ENCODE assay signal across 1 cellular context in genomic region chr5:132873119-132873929, GRCh38.
TF ChIP-seq lines count a peak whose summit lies in the region.

TSS of gene LEAP2 (plus strand) at chr5:132873668. CDS start at chr5:132873695, 27 bp downstream.

TF ChIP-seq in HepG2, 621 proteins besides CTCF, POLR2A, EP300 and RAD21 (continued from another document):
- peak; percentile 73; the same call in 1 of the 2 replicates for TF ChIP-seq PAF1 (CRISPR knock-in tag; IDR thresholded peaks at IDR 0.05)
